Comparison of ENCODE assay signal across 1 cellular context in the genomic region with DNA sequence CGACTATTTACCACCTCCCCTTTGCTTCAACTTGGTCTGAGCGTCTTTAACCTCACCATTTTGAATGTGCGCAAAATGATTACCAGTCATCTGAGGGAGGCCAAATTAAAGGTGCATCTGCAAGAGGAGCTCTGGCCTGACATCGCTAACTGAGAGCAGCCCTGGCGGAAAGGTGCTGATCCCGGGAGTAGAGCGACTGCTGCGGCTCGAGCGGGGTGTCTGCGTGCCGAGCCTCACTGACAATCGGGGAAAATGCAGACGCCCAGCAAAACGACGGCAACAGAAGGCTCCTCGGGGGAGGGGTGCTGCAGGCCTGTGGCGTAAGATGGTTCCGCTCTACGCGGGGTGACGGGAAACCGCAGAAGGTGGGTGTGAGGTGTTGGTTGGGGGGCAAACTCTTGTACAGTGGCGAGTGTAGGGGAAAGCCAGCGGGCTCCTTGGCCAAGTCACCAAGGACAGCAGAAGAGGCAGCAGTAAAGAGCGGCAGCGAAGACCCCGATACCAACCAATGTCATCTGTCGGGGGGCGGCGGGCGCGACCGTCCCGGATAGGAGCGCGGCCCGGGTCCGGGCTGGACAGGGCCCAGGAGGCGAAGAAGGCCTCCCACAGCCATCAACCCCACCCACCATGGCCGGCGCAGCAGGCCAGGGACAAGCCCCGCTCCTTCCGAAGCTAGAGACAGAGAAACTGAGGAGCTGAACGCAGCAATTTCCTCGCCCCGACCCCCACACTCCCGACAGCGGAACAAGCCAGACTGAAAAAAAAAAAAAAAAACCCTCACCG.
TF ChIP-seq lines count a peak whose summit lies in the region.

No MANE protein-coding gene starts in this region.

TF ChIP-seq in K562, 482 proteins besides CTCF, POLR2A, EP300 and RAD21 (continued from another document and continues in another):
- TF ChIP-seq, protein P1, sequence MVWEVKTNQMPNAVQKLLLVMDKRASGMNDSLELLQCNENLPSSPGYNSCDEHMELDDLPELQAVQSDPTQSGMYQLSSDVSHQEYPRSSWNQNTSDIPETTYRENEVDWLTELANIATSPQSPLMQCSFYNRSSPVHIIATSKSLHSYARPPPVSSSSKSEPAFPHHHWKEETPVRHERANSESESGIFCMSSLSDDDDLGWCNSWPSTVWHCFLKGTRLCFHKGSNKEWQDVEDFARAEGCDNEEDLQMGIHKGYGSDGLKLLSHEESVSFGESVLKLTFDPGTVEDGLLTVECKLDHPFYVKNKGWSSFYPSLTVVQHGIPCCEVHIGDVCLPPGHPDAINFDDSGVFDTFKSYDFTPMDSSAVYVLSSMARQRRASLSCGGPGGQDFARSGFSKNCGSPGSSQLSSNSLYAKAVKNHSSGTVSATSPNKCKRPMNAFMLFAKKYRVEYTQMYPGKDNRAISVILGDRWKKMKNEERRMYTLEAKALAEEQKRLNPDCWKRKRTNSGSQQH (CRISPR knock-in tag; IDR thresholded peaks at IDR 0.05), result no peak
- TF ChIP-seq TEAD4 (IDR thresholded peaks at IDR 0.05; ENCODE audit: low read length), result peak; percentile 33; the same call in 1 of the 2 replicates
- no peak for TF ChIP-seq TEAD4 (CRISPR knock-in tag; IDR thresholded peaks at IDR 0.05; ENCODE audit: borderline replicate concordance)
- 0 out of 2 replicates have a peak, but pooled peaks have one; percentile 19 for TF ChIP-seq NR1H2 (CRISPR knock-in tag; IDR thresholded peaks at IDR 0.05)
- no peak for TF ChIP-seq ZNF140 (CRISPR knock-in tag; IDR thresholded peaks at IDR 0.05)
- TF ChIP-seq UBTF (IDR thresholded peaks at IDR 0.05; ENCODE audit: borderline replicate concordance in 1 of 2, low read depth in 2 of 2, low read length in 2 of 2), result peak; percentile 27 to 36; a peak in 3 of 4 replicates
- peak; percentile 63; the same call in 1 of the 2 replicates for TF ChIP-seq ARID1B (IDR thresholded peaks at IDR 0.05)
- TF ChIP-seq CBX1 (IDR thresholded peaks at IDR 0.05; ENCODE audit: low read depth), result peak; percentile 74; the same call in 1 of the 2 replicates
- peak; percentile 71; the same call in 1 of the 2 replicates for TF ChIP-seq HMG20B (CRISPR knock-in tag; IDR thresholded peaks at IDR 0.05)
- TF ChIP-seq HCFC1 (IDR thresholded peaks at IDR 0.05; ENCODE audit: low read depth, low read length), result peak; percentile 8; the same call in 1 of the 2 replicates
- TF ChIP-seq, protein P2, sequence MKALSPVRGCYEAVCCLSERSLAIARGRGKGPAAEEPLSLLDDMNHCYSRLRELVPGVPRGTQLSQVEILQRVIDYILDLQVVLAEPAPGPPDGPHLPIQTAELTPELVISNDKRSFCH (CRISPR knock-in tag; IDR thresholded peaks at IDR 0.05), result no peak
- TF ChIP-seq, protein P2 (tag; IDR thresholded peaks at IDR 0.05), result peak; percentile 82
- TF ChIP-seq NKRF (IDR thresholded peaks at IDR 0.05; ENCODE audit: borderline replicate concordance), result peak; percentile 64
- TF ChIP-seq SMAD1 (IDR thresholded peaks at IDR 0.05; ENCODE audit: low read depth, low read length, partially characterized antibody), result peak; percentile 19
- no peak for TF ChIP-seq HDAC3 (IDR thresholded peaks at IDR 0.05; ENCODE audit: borderline replicate concordance, partially characterized antibody)
- TF ChIP-seq TCF3 (CRISPR knock-in tag; IDR thresholded peaks at IDR 0.05), result no peak
- TF ChIP-seq RUNX1 (IDR thresholded peaks at IDR 0.05; ENCODE audit: low read depth), result no peak
- TF ChIP-seq MAZ (CRISPR knock-in tag; conservative IDR thresholded peaks at IDR 0.05 in 1 of 2, IDR thresholded peaks at IDR 0.05 in 1 of 2), result peak in 1 of 2 experiments; percentile 50; a peak in 2 of 4 replicates
- TF ChIP-seq, protein P3, sequence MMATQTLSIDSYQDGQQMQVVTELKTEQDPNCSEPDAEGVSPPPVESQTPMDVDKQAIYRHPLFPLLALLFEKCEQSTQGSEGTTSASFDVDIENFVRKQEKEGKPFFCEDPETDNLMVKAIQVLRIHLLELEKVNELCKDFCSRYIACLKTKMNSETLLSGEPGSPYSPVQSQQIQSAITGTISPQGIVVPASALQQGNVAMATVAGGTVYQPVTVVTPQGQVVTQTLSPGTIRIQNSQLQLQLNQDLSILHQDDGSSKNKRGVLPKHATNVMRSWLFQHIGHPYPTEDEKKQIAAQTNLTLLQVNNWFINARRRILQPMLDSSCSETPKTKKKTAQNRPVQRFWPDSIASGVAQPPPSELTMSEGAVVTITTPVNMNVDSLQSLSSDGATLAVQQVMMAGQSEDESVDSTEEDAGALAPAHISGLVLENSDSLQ (IDR thresholded peaks at IDR 0.05), result peak; percentile 18; the same call in 1 of the 2 replicates
- no peak for TF ChIP-seq HIVEP1 (CRISPR knock-in tag; IDR thresholded peaks at IDR 0.05)
- TF ChIP-seq KDM4B (IDR thresholded peaks at IDR 0.05; ENCODE audit: borderline replicate concordance in 2 of 2, low read depth in 1 of 2), result peak in 1 of 2 experiments; percentile 43; a peak in 1 of 4 replicates
- no peak for TF ChIP-seq ZNF282 (CRISPR knock-in tag; IDR thresholded peaks at IDR 0.05)
- TF ChIP-seq NCOA6 (IDR thresholded peaks at IDR 0.05), result peak; percentile 42; the same call in 1 of the 2 replicates
- peak; percentile 42 for TF ChIP-seq KDM5B (IDR thresholded peaks at IDR 0.05; ENCODE audit: insufficient replicate concordance, low read depth, low read length)
- no peak for TF ChIP-seq ELF2 (CRISPR knock-in tag; IDR thresholded peaks at IDR 0.05)
- peak; percentile 80 for TF ChIP-seq ZBTB7A (IDR thresholded peaks at IDR 0.05; ENCODE audit: borderline replicate concordance, control insufficient read depth, low read depth, low read length)
- TF ChIP-seq NCOA1 (IDR thresholded peaks at IDR 0.05; ENCODE audit: low read depth), result no peak
- TF ChIP-seq SUPT5H (IDR thresholded peaks at IDR 0.05), result peak; percentile 84
- peak; percentile 49 for TF ChIP-seq DACH1 (IDR thresholded peaks at IDR 0.05; ENCODE audit: partially characterized antibody)
- peak; percentile 47; the same call in 1 of the 2 replicates for TF ChIP-seq DPF2 (IDR thresholded peaks at IDR 0.05)
- no peak for TF ChIP-seq ZBTB34 (CRISPR knock-in tag; IDR thresholded peaks at IDR 0.05)
- peak; percentile 60; the same call in 1 of the 2 replicates for TF ChIP-seq ESRRA (IDR thresholded peaks at IDR 0.05; ENCODE audit: borderline replicate concordance, low read depth)
- TF ChIP-seq POLR2B (IDR thresholded peaks at IDR 0.05; ENCODE audit: low read depth, partially characterized antibody), result peak; percentile 88
- TF ChIP-seq, protein P4, sequence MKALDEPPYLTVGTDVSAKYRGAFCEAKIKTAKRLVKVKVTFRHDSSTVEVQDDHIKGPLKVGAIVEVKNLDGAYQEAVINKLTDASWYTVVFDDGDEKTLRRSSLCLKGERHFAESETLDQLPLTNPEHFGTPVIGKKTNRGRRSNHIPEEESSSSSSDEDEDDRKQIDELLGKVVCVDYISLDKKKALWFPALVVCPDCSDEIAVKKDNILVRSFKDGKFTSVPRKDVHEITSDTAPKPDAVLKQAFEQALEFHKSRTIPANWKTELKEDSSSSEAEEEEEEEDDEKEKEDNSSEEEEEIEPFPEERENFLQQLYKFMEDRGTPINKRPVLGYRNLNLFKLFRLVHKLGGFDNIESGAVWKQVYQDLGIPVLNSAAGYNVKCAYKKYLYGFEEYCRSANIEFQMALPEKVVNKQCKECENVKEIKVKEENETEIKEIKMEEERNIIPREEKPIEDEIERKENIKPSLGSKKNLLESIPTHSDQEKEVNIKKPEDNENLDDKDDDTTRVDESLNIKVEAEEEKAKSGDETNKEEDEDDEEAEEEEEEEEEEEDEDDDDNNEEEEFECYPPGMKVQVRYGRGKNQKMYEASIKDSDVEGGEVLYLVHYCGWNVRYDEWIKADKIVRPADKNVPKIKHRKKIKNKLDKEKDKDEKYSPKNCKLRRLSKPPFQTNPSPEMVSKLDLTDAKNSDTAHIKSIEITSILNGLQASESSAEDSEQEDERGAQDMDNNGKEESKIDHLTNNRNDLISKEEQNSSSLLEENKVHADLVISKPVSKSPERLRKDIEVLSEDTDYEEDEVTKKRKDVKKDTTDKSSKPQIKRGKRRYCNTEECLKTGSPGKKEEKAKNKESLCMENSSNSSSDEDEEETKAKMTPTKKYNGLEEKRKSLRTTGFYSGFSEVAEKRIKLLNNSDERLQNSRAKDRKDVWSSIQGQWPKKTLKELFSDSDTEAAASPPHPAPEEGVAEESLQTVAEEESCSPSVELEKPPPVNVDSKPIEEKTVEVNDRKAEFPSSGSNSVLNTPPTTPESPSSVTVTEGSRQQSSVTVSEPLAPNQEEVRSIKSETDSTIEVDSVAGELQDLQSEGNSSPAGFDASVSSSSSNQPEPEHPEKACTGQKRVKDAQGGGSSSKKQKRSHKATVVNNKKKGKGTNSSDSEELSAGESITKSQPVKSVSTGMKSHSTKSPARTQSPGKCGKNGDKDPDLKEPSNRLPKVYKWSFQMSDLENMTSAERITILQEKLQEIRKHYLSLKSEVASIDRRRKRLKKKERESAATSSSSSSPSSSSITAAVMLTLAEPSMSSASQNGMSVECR (CRISPR knock-in tag; IDR thresholded peaks at IDR 0.05), result 0 out of 2 replicates have a peak, but pooled peaks have one; percentile 32
- TF ChIP-seq MAFF (IDR thresholded peaks at IDR 0.05; ENCODE audit: low read length), result no peak
- TF ChIP-seq CHD1 (IDR thresholded peaks at IDR 0.05; ENCODE audit: low read length), result peak; percentile 61
- peak; percentile 28; the same call in 1 of the 2 replicates for TF ChIP-seq TFAP4 (CRISPR knock-in tag; IDR thresholded peaks at IDR 0.05; ENCODE audit: borderline replicate concordance)
- peak; percentile 80; the same call in 1 of the 2 replicates for TF ChIP-seq HDAC2 (IDR thresholded peaks at IDR 0.05)
- peak; percentile 52; the same call in 1 of the 2 replicates for TF ChIP-seq REST (CRISPR knock-in tag; IDR thresholded peaks at IDR 0.05; ENCODE audit: low read depth)
